ENCODE assay signal across 8 cellular contexts in the genomic region with DNA sequence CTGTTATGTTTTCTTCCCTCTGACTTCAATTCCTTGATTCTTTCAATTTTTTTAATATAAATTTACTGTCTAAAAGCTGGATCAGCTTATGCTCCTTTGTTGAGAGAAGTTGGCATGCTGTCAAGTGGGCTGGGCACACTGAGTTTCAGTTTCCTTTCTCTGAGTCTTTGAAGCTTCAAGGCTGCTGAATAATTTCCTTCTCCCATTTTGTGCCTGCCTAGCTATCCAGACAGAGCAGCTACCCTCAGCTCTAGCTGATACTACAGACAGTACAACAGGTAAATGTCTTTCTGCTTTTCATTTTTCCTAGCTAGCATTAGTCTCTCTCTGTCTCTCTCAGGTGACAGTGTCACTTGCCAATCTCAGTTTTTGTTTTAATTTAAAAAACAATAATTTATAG. TPM values are rescaled to one million over a fixed set of nuclear protein-coding genes. Genes with fewer than 3 reads are reported as not detected.
DNase-seq lines count a peak whose midpoint lies in the region; ATAC-seq and TF ChIP-seq lines count a peak whose summit lies in the region.

A gene with protein sequence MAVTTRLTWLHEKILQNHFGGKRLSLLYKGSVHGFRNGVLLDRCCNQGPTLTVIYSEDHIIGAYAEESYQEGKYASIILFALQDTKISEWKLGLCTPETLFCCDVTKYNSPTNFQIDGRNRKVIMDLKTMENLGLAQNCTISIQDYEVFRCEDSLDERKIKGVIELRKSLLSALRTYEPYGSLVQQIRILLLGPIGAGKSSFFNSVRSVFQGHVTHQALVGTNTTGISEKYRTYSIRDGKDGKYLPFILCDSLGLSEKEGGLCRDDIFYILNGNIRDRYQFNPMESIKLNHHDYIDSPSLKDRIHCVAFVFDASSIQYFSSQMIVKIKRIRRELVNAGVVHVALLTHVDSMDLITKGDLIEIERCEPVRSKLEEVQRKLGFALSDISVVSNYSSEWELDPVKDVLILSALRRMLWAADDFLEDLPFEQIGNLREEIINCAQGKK (plus strand): TSS at position 204 of the 400 bp plus-strand sequence. CDS start 365 bp downstream, outside the sequence.

- peak within 1 kb of the TSS in 1 of 2 donors; percentile 14 for H3K27ac ChIP-seq in ascending aorta

- peaks cover 41% of the 10 kb centered on the region for H3K4me1 Mint-ChIP-seq in T-helper 17 cell

- peak within 1 kb of the TSS; percentile 93 for H3K4me3 Mint-ChIP-seq in T-helper 17 cell

- intact Hi-C loops in ascending aorta (cut with DNase I) = no loop called here

- peak within 1 kb of the TSS; percentile 94 for H3K27ac Mint-ChIP-seq in T-helper 17 cell

- H3K4me3 ChIP-seq in ascending aorta = peak within 1 kb of the TSS; percentile 38 to 54

- no peaks in the 10 kb centered on the region for H3K36me3 Mint-ChIP-seq in T-helper 17 cell (ENCODE audit: low read depth)

- no peaks in the 10 kb centered on the region for H3K27me3 Mint-ChIP-seq in T-helper 17 cell

- H3K9me3 ChIP-seq in T-helper 17 cell (ENCODE audit: control insufficient read depth, low read length, poor library complexity, severe bottlenecking) (no peaks in the 10 kb centered on the region), ascending aorta (no peaks in the 10 kb centered on the region)

- H3K4me1 ChIP-seq in ascending aorta = no peaks in the 10 kb centered on the region

- DNase-seq in AG09319 (ENCODE audit: extremely low read depth, low read depth) = peak; percentile 49
- DNase-seq in T-helper 17 cell = peak; percentile 31 to 52 (median 45)
- peak; percentile 33 to 83 for DNase-seq in ascending aorta (ENCODE audit: low spot score in 2 of 2)
- DNase-seq in iPS-NIHi11 (ENCODE audit: low spot score) = peak; percentile 26
- peak; percentile 13 to 28 for DNase-seq in stimulated activated CD4-positive, alpha-beta T cell treated with anti-CD3 and anti-CD28 coated beads, Interleukin-1b, Interleukin-23, amount 100 ng/mL, for 1 hour (ENCODE audit: low read depth in 2 of 2)
- no peak for DNase-seq in SK-N-DZ (ENCODE audit: low spot score)

- H3K36me3 ChIP-seq in ascending aorta = no peaks in the 10 kb centered on the region

- peak; percentile 80 for ATAC-seq in GM19043 (IDR thresholded peaks at IDR 0.05; ENCODE audit: low read depth, unreplicated experiment)
- peak; percentile 93 for ATAC-seq in HG03442 (IDR thresholded peaks at IDR 0.05; ENCODE audit: unreplicated experiment)
- peak; percentile 81 for ATAC-seq in T-helper 17 cell

- TF ChIP-seq CTCF in AG09319 (IDR thresholded peaks at IDR 0.05; ENCODE audit: low read depth, low read length) (no peak), ascending aorta (IDR thresholded peaks at IDR 0.05) (no peak)

- no peaks in the 10 kb centered on the region for H3K27me3 ChIP-seq in ascending aorta

RNA-seq across cellular contexts. Expression of the gene that starts here (rescaled TPM):
- total RNA-seq in T-helper 17 cell (10 to 100 TPM; 72.5 to 89.4 TPM), ascending aorta (5.9 TPM)
- 0.17 and 1.1 TPM in 2 replicates for polyA plus RNA-seq in SK-N-DZ (2014; cell fraction: cytosol; rRNA removed)
- polyA plus RNA-seq in SK-N-DZ (2014; cell fraction: nucleus; rRNA removed) = 0.72 and 0.97 TPM in 2 replicates

Comparison
In these comparisons a context has a peak if more than half of its experiments do, and no peak if none do; other contexts are left out.
1. RNA of the gene that starts here (total RNA-seq): 72.5 to 89.4 TPM in T-helper 17 cell; 5.9 TPM in ascending aorta (single experiment); every median in the first group is over 10 times any median in the second.
2. Peak in every context shown above with its lines, with median percentiles within 50 percentile points of each other: ATAC-seq.